1 cellular context compared by ENCODE assay signal in genomic region chr20:31824125-31824485, GRCh38.
TF ChIP-seq lines count a peak whose summit lies in the region.

No MANE protein-coding gene starts in this region.

TF ChIP-seq in H1, 55 proteins besides CTCF, POLR2A, EP300 and RAD21:
- TF ChIP-seq GABPA (IDR thresholded peaks at IDR 0.05; ENCODE audit: borderline replicate concordance, insufficient read depth, low read length) (no peak), CHD7 (IDR thresholded peaks at IDR 0.05; ENCODE audit: insufficient replicate concordance, low read length) (no peak), NANOG (IDR thresholded peaks at IDR 0.05; ENCODE audit: insufficient read depth, low read depth, low read length, poor library complexity, severe bottlenecking) (no peak), NRF1 (IDR thresholded peaks at IDR 0.05; ENCODE audit: low read depth, low read length) (no peak), BACH1 (IDR thresholded peaks at IDR 0.05; ENCODE audit: low read length) (no peak), FOSL1 (IDR thresholded peaks at IDR 0.05; ENCODE audit: insufficient read depth, low read depth, low read length) (no peak), RXRA (IDR thresholded peaks at IDR 0.05; ENCODE audit: insufficient read depth, low read depth, low read length) (no peak), SIX5 (IDR thresholded peaks at IDR 0.05; ENCODE audit: low read depth, low read length) (no peak), POU5F1 (IDR thresholded peaks at IDR 0.05; ENCODE audit: low read depth, low read length) (no peak), POLR2AphosphoS5 (IDR thresholded peaks at IDR 0.05; ENCODE audit: low read depth, low read length) (no peak), TAF7 (optimal IDR thresholded peaks at IDR 0.05; ENCODE audit: borderline replicate concordance, low read depth, low read length) (no peak), SIRT6 (IDR thresholded peaks at IDR 0.05; ENCODE audit: low read length) (no peak), JUND (IDR thresholded peaks at IDR 0.05; ENCODE audit: low read length) (no peak), CHD2 (IDR thresholded peaks at IDR 0.05; ENCODE audit: low read length) (no peak), JUN (IDR thresholded peaks at IDR 0.05; ENCODE audit: low read depth, low read length) (no peak), GTF2F1 (IDR thresholded peaks at IDR 0.05; ENCODE audit: borderline replicate concordance, low read depth, low read length) (no peak), MAX (IDR thresholded peaks at IDR 0.05) (no peak)
TF ChIP-seq in H1: peak in this region for 0.
